Comparison of ENCODE assay signal across 8 cellular contexts in genomic region chr3:50154840-50155490, GRCh38. TPM values are rescaled to one million over a fixed set of nuclear protein-coding genes. Genes with fewer than 3 reads are reported as not detected.
DNase-seq lines count a peak whose midpoint lies in the region; ATAC-seq and TF ChIP-seq lines count a peak whose summit lies in the region.

SEMA3F (plus strand) TSS chr3:50155324; CDS start chr3:50159623, 4,299 bp downstream.

- in situ Hi-C loops in brain microvascular endothelial cell (cut with HindIII; ENCODE audit: low pct_ligation_motif_present, low sequenced_read_pairs): no loop called here

- DNase-seq in CD1c-positive myeloid dendritic cell (ENCODE audit: extremely low spot score) (peak; percentile 88), T-helper 9 cell (peak; percentile 67), brain microvascular endothelial cell (peak; percentile 7)
- DNase-seq in stimulated activated CD4-positive, alpha-beta T cell treated with anti-CD3 and anti-CD28 coated beads, Interleukin-12 subunit alpha, Interleukin-12 subunit beta, amount 100 ng/mL, for 24 hours (ENCODE audit: low read depth in 2 of 2): peak; percentile 21 to 35

- H3K27me3 ChIP-seq in HUES64 (ENCODE audit: insufficient read depth, low read length): peaks cover 31% of the 10 kb centered on the region
- peaks cover 8% of the 10 kb centered on the region for H3K27me3 ChIP-seq in brain microvascular endothelial cell (replicated peaks)
- H3K27me3 ChIP-seq in iPS-20b (ENCODE audit: insufficient read depth, low read length): peaks cover 36% of the 10 kb centered on the region

- peak; percentile 59 for ATAC-seq in GM19395 (IDR thresholded peaks at IDR 0.05; ENCODE audit: unreplicated experiment)
- ATAC-seq in GM18517 (IDR thresholded peaks at IDR 0.05; ENCODE audit: unreplicated experiment): no peak

- H3K4me3 ChIP-seq in HUES64 (ENCODE audit: low read length) (peak within 1 kb of the TSS; percentile 83), brain microvascular endothelial cell (ENCODE audit: low read depth, low read length) (peak within 1 kb of the TSS; percentile 39), iPS-20b (ENCODE audit: low read length) (peak within 1 kb of the TSS; percentile 90)

- H3K27ac ChIP-seq in HUES64 (ENCODE audit: low read depth, low read length) (no peak within 1 kb of the TSS), brain microvascular endothelial cell (no peak within 1 kb of the TSS), iPS-20b (ENCODE audit: low read length) (no peak within 1 kb of the TSS)

- peaks cover 45% of the 10 kb centered on the region for H3K4me1 ChIP-seq in HUES64 (ENCODE audit: insufficient read depth, low read length)
- H3K4me1 ChIP-seq in iPS-20b (ENCODE audit: insufficient read depth, low read length): peaks cover 25% of the 10 kb centered on the region; the same call in 1 of the 2 replicates

- H3K9me3 ChIP-seq in HUES64 (ENCODE audit: insufficient read depth, low read depth, low read length) (no peaks in the 10 kb centered on the region), iPS-20b (ENCODE audit: insufficient read depth, low read depth, low read length) (no peaks in the 10 kb centered on the region)

- peaks cover 10% of the 10 kb centered on the region for H3K36me3 ChIP-seq in HUES64 (ENCODE audit: insufficient read depth, low read length)
- H3K36me3 ChIP-seq in brain microvascular endothelial cell (replicated peaks): no peaks in the 10 kb centered on the region
- peaks cover 5% of the 10 kb centered on the region; the same call in 1 of the 2 replicates for H3K36me3 ChIP-seq in iPS-20b (ENCODE audit: insufficient read depth, low read depth, low read length)

- H3K9ac ChIP-seq in HUES64 (ENCODE audit: low read depth, low read length): peak within 1 kb of the TSS; percentile 68
- peak within 1 kb of the TSS; percentile 90 for H3K9ac ChIP-seq in iPS-20b (ENCODE audit: low read depth, low read length)

- TF ChIP-seq CTCF in brain microvascular endothelial cell (IDR thresholded peaks at IDR 0.05; ENCODE audit: low read depth, low read length, missing control alignments): no peak

- WGBS in HUES64: under 1% methylated on average over 98 of the region's 98 CpGs

RNA-seq across cellular contexts. Expression of gene SEMA3F, which starts in this region (rescaled TPM):
- polyA plus RNA-seq in HUES64 (2013, experiment 1 of 2): 15.5 TPM
- polyA plus RNA-seq in HUES64 (2013, experiment 2 of 2): 28.2 TPM

Comparison
In these comparisons a context has a peak if more than half of its experiments do, and no peak if none do; other contexts are left out.
1. DNase-seq: peak in every context shown above with its lines; median percentile 88 in CD1c-positive myeloid dendritic cell; 67 in T-helper 9 cell; 28 in stimulated activated CD4-positive, alpha-beta T cell treated with anti-CD3 and anti-CD28 coated beads, Interleukin-12 subunit alpha, Interleukin-12 subunit beta, amount 100 ng/mL, for 24 hours; 7 in brain microvascular endothelial cell.
2. H3K4me3 ChIP-seq: peak in every context shown above with its lines; median percentile 90 in iPS-20b; 83 in HUES64; 39 in brain microvascular endothelial cell.